ENCODE assay signal across 25 cellular contexts in genomic region chr11:36234825-36235224, GRCh38.
"Had no signal": no experiment of that assay in that cellular context is flagged by ENCODE, and none has a peak within 500 bp of the region (broad histone marks: within the 10 kb centered on the region; RNA-seq: fewer than 3 reads in every experiment).

No MANE protein-coding gene starts in this region.

- H3K4me3 ChIP-seq: colonic mucosa, esophagus squamous epithelium, gastrocnemius medialis, heart right ventricle, lower lobe of right lung, mucosa of descending colon had no signal

- FAIRE-seq: endometrium, islet of Langerhans, keratinocyte had no signal

- H3K27me3 ChIP-seq: colonic mucosa, esophagus squamous epithelium, gastrocnemius medialis had no signal

- DNase-seq: colonic mucosa; cortex of kidney; effector CD8-positive, alpha-beta T cell; effector memory CD8-positive, alpha-beta T cell; endodermal cell; erythroblast; esophagus squamous epithelium; foreskin fibroblast; foreskin melanocyte; gastrocnemius medialis; glutamatergic neuron; head of caudate nucleus; heart right ventricle; hippocampal formation; left colon; left ventricle myocardium superior; lower lobe of right lung; mesenchymal stem cell; mucosa of descending colon; naive B cell; naive thymus-derived CD8-positive, alpha-beta T cell had no signal

- H3K4me1 ChIP-seq: colonic mucosa, gastrocnemius medialis, lower lobe of right lung had no signal

- H3K9me3 ChIP-seq: colonic mucosa, esophagus squamous epithelium, gastrocnemius medialis, heart right ventricle, lower lobe of right lung, mucosa of descending colon had no signal

- H3K27ac ChIP-seq: colonic mucosa, epithelial cell of prostate, esophagus squamous epithelium, gastrocnemius medialis, heart right ventricle, lower lobe of right lung had no signal

- H3K36me3 ChIP-seq: colonic mucosa, gastrocnemius medialis, heart right ventricle, lower lobe of right lung had no signal
